22 cellular contexts compared by ENCODE assay signal in genomic region chr15:57762302-57762701, GRCh38. TPM values are rescaled to one million over a fixed set of nuclear protein-coding genes. Genes with fewer than 3 reads are reported as not detected.
DNase-seq lines count a peak whose midpoint lies in the region; ATAC-seq, FAIRE-seq and TF ChIP-seq lines count a peak whose summit lies in the region.
"Had no signal": no experiment of that assay in that cellular context is flagged by ENCODE, and none has a peak within 500 bp of the region (broad histone marks: within the 10 kb centered on the region; RNA-seq: fewer than 3 reads in every experiment).

No MANE protein-coding gene starts in this region.

- WGBS in HepG2 (ENCODE audit: low lambda C conversion rate), result 47% methylated on average over 4 of the region's 4 CpGs
- 96% methylated on average over 3 of the region's 4 CpGs for WGBS in right lobe of liver (ENCODE audit: insufficient coverage, low coverage, low lambda C conversion rate, missing lambda C conversion rate)
- WGBS in adrenal gland, 4 donors, result 96 to 100% (median 99%) methylated on average over 3 to 4 of the region's 4 CpGs

- no peak for TF ChIP-seq CTCF in HepG2 (CRISPR knock-in tag; IDR thresholded peaks at IDR 0.05)
- no peak for TF ChIP-seq CTCF in right lobe of liver (IDR thresholded peaks at IDR 0.05)
- peak; percentile 22; the same call in 1 of the 2 replicates for TF ChIP-seq CTCF in WTC11 (IDR thresholded peaks at IDR 0.05)
- TF ChIP-seq CTCF in foreskin keratinocyte (conservative IDR thresholded peaks at IDR 0.05), result peak; percentile 7
- TF ChIP-seq CTCF in adrenal gland (IDR thresholded peaks at IDR 0.05), result no peak

- no peaks in the 10 kb centered on the region for H3K79me2 ChIP-seq in HepG2 (ENCODE audit: insufficient read depth, low read length)

- H3K9me3 Mint-ChIP-seq in WTC11, result peaks cover 10% of the 10 kb centered on the region; the same call in 1 of the 2 replicates
- H3K9me3 Mint-ChIP-seq: activated naive CD4-positive, alpha-beta T cell treated with anti-CD3 and anti-CD28 coated beads, Interleukin-2, amount 10 ng/mL, durations not matched to agents 7 days and 5 days; activated T-cell treated with anti-CD3 and anti-CD28 coated beads, Interleukin-2, amount 50 U/mL, for 4 hours; naive B cell; stimulated activated naive CD8-positive, alpha-beta T cell treated with anti-CD3 and anti-CD28 coated beads, Interleukin-15, Interleukin-2, amounts not matched to agents 100 ng/mL and 50 ng/mL, for 24 hours had no signal

- DNase-seq in HepG2 (ENCODE audit: low spot score) (no peak), right lobe of liver (no peak), WTC11 (ENCODE audit: low spot score) (peak; percentile 28), foreskin keratinocyte (no peak), adrenal gland (no peak)
- DNase-seq in activated CD4-positive, alpha-beta T cell treated with anti-CD3 and anti-CD28 coated beads, Interleukin-2, amount 50 U/mL, for 1 hour, result no peak
- DNase-seq: activated CD4-positive, CD25-positive, alpha-beta regulatory T cell; activated naive CD4-positive, alpha-beta T cell treated with anti-CD3 and anti-CD28 coated beads, Interleukin-2, amount 10 ng/mL, durations not matched to agents 7 days and 5 days; activated T-cell treated with anti-CD3 and anti-CD28 coated beads, Interleukin-2, amount 50 U/mL, for 4 hours; colonic mucosa; DMS79; gastrocnemius medialis; kidney glomerular epithelial cell; naive B cell; NCI-H1417; NCI-H774; ovary had no signal

- ATAC-seq in HepG2 (peak; percentile 51; the same call in 2 of the 3 replicates), right lobe of liver (no peak), WTC11 (peak; percentile 75), foreskin keratinocyte (no peak), HG02885 (IDR thresholded peaks at IDR 0.05; ENCODE audit: poor library complexity, unreplicated experiment) (no peak), GM18511 (IDR thresholded peaks at IDR 0.05; ENCODE audit: unreplicated experiment) (no peak)
- ATAC-seq: activated T-cell treated with anti-CD3 and anti-CD28 coated beads, Interleukin-2, amount 50 U/mL, for 4 hours had no signal

- no peaks in the 10 kb centered on the region for H3K36me3 Mint-ChIP-seq in WTC11
- H3K36me3 Mint-ChIP-seq: activated naive CD4-positive, alpha-beta T cell treated with anti-CD3 and anti-CD28 coated beads, Interleukin-2, amount 10 ng/mL, durations not matched to agents 7 days and 5 days; naive B cell had no signal

- CTCF ChIA-PET in HepG2 (lab: Yijun Ruan, JAX; ENCODE audit: low intra/inter-chr PET ratio, low total read pairs) (no interaction called here), WTC11 (lab: Charles Lee) (interaction anchor here (0.6 to 3.6 kb wide), 7 partner anchors 10 to 309 kb away, joined by 3 to 38 read pairs (median 4); partner anchors contain the start of gene ALDH1A2)

- TF ChIP-seq EP300 in HepG2 (IDR thresholded peaks at IDR 0.05; ENCODE audit: low read depth in 2 of 2, low read length in 2 of 2) (no peak), HepG2 (CRISPR knock-in tag; IDR thresholded peaks at IDR 0.05; ENCODE audit: borderline replicate concordance) (no peak)

- no peak for FAIRE-seq in HepG2 (lab: Jason Lieb, UNC)
- FAIRE-seq: urothelium cell line had no signal

- H3K27ac ChIP-seq in HepG2 (ENCODE audit: extremely low read length, insufficient read depth, low read length), result no peak overlapping the region
- H3K27ac ChIP-seq in right lobe of liver, result no peak overlapping the region
- H3K27ac ChIP-seq in foreskin keratinocyte, result no peak overlapping the region
- no peak overlapping the region for H3K27ac ChIP-seq in adrenal gland
- H3K27ac ChIP-seq: colonic mucosa, gastrocnemius medialis, ovary, SJSA1 had no signal

- no peak for TF ChIP-seq RAD21 in HepG2 (CRISPR knock-in tag; IDR thresholded peaks at IDR 0.05)

- H3K27me3 ChIP-seq in HepG2 (ENCODE audit: control insufficient read depth in 1 of 2, insufficient read depth in 2 of 2, low read length in 2 of 2) (peaks cover 0 to 5% of the 10 kb centered on the region in 2 experiments; a peak in 2 of 5 replicates), right lobe of liver (no peaks in the 10 kb centered on the region), foreskin keratinocyte (no peaks in the 10 kb centered on the region), adrenal gland (peaks cover 6% of the 10 kb centered on the region)
- H3K27me3 ChIP-seq: colonic mucosa, gastrocnemius medialis, ovary had no signal

- in situ Hi-C loops in HepG2 (cut with HindIII; ENCODE audit: extremely low pct_ligation_motif_present, low pct_unique_long_range_greater_than_20kb), result no loop called here

- H2AFZ ChIP-seq in HepG2 (ENCODE audit: low read length), result no peak overlapping the region

- BruUV-seq in HepG2 (replicated peaks; lab: Mats Ljungman, UMichigan), result no TSS peak

- H3K4me1 Mint-ChIP-seq in WTC11, result no peaks in the 10 kb centered on the region

- H3K9me3 ChIP-seq in HepG2 (ENCODE audit: low read length), result no peaks in the 10 kb centered on the region
- H3K9me3 ChIP-seq in right lobe of liver, result no peaks in the 10 kb centered on the region
- H3K9me3 ChIP-seq in adrenal gland (replicated peaks in 1 of 3), result no peaks in the 10 kb centered on the region
- H3K9me3 ChIP-seq: colonic mucosa, gastrocnemius medialis, ovary, SJSA1 had no signal

- H3K4me3 Mint-ChIP-seq in WTC11, result no peak overlapping the region
- H3K4me3 Mint-ChIP-seq: activated naive CD4-positive, alpha-beta T cell treated with anti-CD3 and anti-CD28 coated beads, Interleukin-2, amount 10 ng/mL, durations not matched to agents 7 days and 5 days; activated T-cell treated with anti-CD3 and anti-CD28 coated beads, Interleukin-2, amount 50 U/mL, for 4 hours; naive B cell; stimulated activated naive CD8-positive, alpha-beta T cell treated with anti-CD3 and anti-CD28 coated beads, Interleukin-15, Interleukin-2, amounts not matched to agents 100 ng/mL and 50 ng/mL, for 24 hours had no signal

- no peaks in the 10 kb centered on the region for H4K20me1 ChIP-seq in HepG2 (ENCODE audit: insufficient read depth, low read length)

- no peak overlapping the region for H3K27ac Mint-ChIP-seq in WTC11
- H3K27ac Mint-ChIP-seq: activated naive CD4-positive, alpha-beta T cell treated with anti-CD3 and anti-CD28 coated beads, Interleukin-2, amount 10 ng/mL, durations not matched to agents 7 days and 5 days; naive B cell; stimulated activated naive CD8-positive, alpha-beta T cell treated with anti-CD3 and anti-CD28 coated beads, Interleukin-15, Interleukin-2, amounts not matched to agents 100 ng/mL and 50 ng/mL, for 24 hours had no signal

- H3K4me1 ChIP-seq in HepG2 (ENCODE audit: insufficient read depth, low read length) (no peaks in the 10 kb centered on the region), right lobe of liver (no peaks in the 10 kb centered on the region), foreskin keratinocyte (no peaks in the 10 kb centered on the region), adrenal gland (replicated peaks in 1 of 2) (no peaks in the 10 kb centered on the region)
- H3K4me1 ChIP-seq: colonic mucosa, gastrocnemius medialis, SJSA1 had no signal

- POLR2A ChIA-PET in HepG2 (lab: Yijun Ruan, JAX), result no interaction called here
- POLR2A ChIA-PET in WTC11 (lab: Charles Lee), result no interaction called here

- no peak overlapping the region for H3K4me2 ChIP-seq in HepG2 (ENCODE audit: low read depth, low read length)

- TF ChIP-seq POLR2A in HepG2 (IDR thresholded peaks at IDR 0.05; ENCODE audit: insufficient read depth in 1 of 2, low read depth in 2 of 2, low read length in 2 of 2) (no peak), right lobe of liver (IDR thresholded peaks at IDR 0.05) (no peak), adrenal gland (IDR thresholded peaks at IDR 0.05) (no peak)

- no peak overlapping the region for H3K4me3 ChIP-seq in HepG2 (replicated peaks in 1 of 3; ENCODE audit: insufficient read depth in 1 of 3, low read depth in 2 of 3, low read length in 3 of 3)
- H3K4me3 ChIP-seq in right lobe of liver, result no peak overlapping the region
- no peak overlapping the region for H3K4me3 ChIP-seq in adrenal gland
- H3K4me3 ChIP-seq: colonic mucosa, gastrocnemius medialis, ovary, SJSA1 had no signal

- H3K36me3 ChIP-seq in HepG2 (replicated peaks in 1 of 2; ENCODE audit: control insufficient read depth in 1 of 2, insufficient read depth in 2 of 2, low read length in 2 of 2) (no peaks in the 10 kb centered on the region), right lobe of liver (no peaks in the 10 kb centered on the region), adrenal gland (replicated peaks in 1 of 2) (no peaks in the 10 kb centered on the region)
- H3K36me3 ChIP-seq: colonic mucosa, gastrocnemius medialis, ovary, SJSA1 had no signal

- H3K27me3 Mint-ChIP-seq in WTC11 (ENCODE audit: low read depth), result no peaks in the 10 kb centered on the region
- H3K27me3 Mint-ChIP-seq: naive B cell; stimulated activated naive CD8-positive, alpha-beta T cell treated with anti-CD3 and anti-CD28 coated beads, Interleukin-15, Interleukin-2, amounts not matched to agents 100 ng/mL and 50 ng/mL, for 24 hours had no signal

- no peak overlapping the region for H3K9ac ChIP-seq in HepG2 (ENCODE audit: insufficient read depth, low read depth, low read length)

- intact Hi-C loops in HepG2 (cut with micrococcal nuclease; ENCODE audit: unreplicated experiment) (no loop called here), right lobe of liver (cut with DNase I) (loop anchor here in 1 of 2 donors (10.0 kb wide), 1 partner anchor 92 kb away; no protein-coding TSS in a partner anchor), adrenal gland (cut with DNase I) (no loop called here)

RNA-seq across cellular contexts. Expression of gene POLR2M, which starts 55.8 kb away (rescaled TPM):
- total RNA-seq in HepG2 (2016; rRNA removed; fragmentation: Illumina TruSeq; extraction: Trizol) (48.5 and 61.8 TPM in 2 replicates), right lobe of liver (10 to 100 TPM; 10.9 to 31.4 (median 19.7) TPM), WTC11 (2021) (78.6 to 85.5 TPM (median 84.4 TPM) in 3 replicates), foreskin keratinocyte (43.4 and 55.6 TPM in 2 replicates), adrenal gland (100 to 1,000 TPM in 3 of 8 donors, 10 to 100 TPM in 5; 31.6 to 404 (median 95.9) TPM)
- total RNA-seq in HepG2 (2016; cell fraction: cytosol; rRNA removed; fragmentation: Illumina TruSeq; extraction: Trizol; ENCODE audit: low read depth), result 4.0 and 5.4 TPM in 2 replicates
- total RNA-seq in HepG2 (2016; cell fraction: insoluble cytoplasmic fraction; rRNA removed; fragmentation: Illumina TruSeq; extraction: Trizol), result 39.5 and 65.0 TPM in 2 replicates
- total RNA-seq in HepG2 (2016; cell fraction: membrane; rRNA removed; fragmentation: Illumina TruSeq; extraction: Trizol), result 21.6 and 23.1 TPM in 2 replicates
- 23.3 and 26.3 TPM in 2 replicates for total RNA-seq in HepG2 (2016; cell fraction: nucleus; rRNA removed; fragmentation: Illumina TruSeq; extraction: Trizol)
- polyA plus RNA-seq in HepG2 (2011; rRNA removed) (24.4 and 25.9 TPM in 2 replicates), foreskin keratinocyte (13.2 and 14.0 TPM in 2 replicates), adrenal gland (10 to 100 TPM; 21.0 to 33.9 (median 28.3) TPM)
- polyA plus RNA-seq in HepG2 (2011; cell fraction: cytosol; rRNA removed), result 23.8 and 62.0 TPM in 2 replicates
- polyA plus RNA-seq in HepG2 (2011; cell fraction: nucleus; rRNA removed), result 43.6 and 62.6 TPM in 2 replicates
- polyA plus RNA-seq in HepG2 (2012), result 14.3 and 21.4 TPM in 2 replicates
- polyA plus RNA-seq in HepG2 (2016; cell fraction: cytosol; fragmentation: Illumina TruSeq; extraction: Trizol; ENCODE audit: low read depth), result 2.4 and 3.3 TPM in 2 replicates
- 41.3 and 47.7 TPM in 2 replicates for polyA plus RNA-seq in HepG2 (2016; cell fraction: insoluble cytoplasmic fraction; fragmentation: Illumina TruSeq; extraction: Trizol; ENCODE audit: low read depth)
- 10.0 and 11.0 TPM in 2 replicates for polyA plus RNA-seq in HepG2 (2016; cell fraction: membrane; fragmentation: Illumina TruSeq; extraction: Trizol; ENCODE audit: low read depth)
- 14.2 and 15.8 TPM in 2 replicates for polyA plus RNA-seq in HepG2 (2016; cell fraction: nucleus; fragmentation: Illumina TruSeq; extraction: Trizol; ENCODE audit: insufficient read depth, low read depth)
- polyA minus RNA-seq in HepG2 (2011; rRNA and poly(A)+ RNA removed; ENCODE audit: low replicate concordance), result 38.9 and 73.5 TPM in 2 replicates
- polyA minus RNA-seq in HepG2 (2011; cell fraction: cytosol; rRNA and poly(A)+ RNA removed), result 20.3 and 42.4 TPM in 2 replicates
- polyA minus RNA-seq in HepG2 (2011; cell fraction: nucleus; rRNA and poly(A)+ RNA removed), result 14.2 and 21.1 TPM in 2 replicates

Comparison
In these comparisons a context has a peak if more than half of its experiments do, and no peak if none do; other contexts are left out.
1. ATAC-seq: peak in HepG2 (single experiment) and WTC11 (single experiment); none in right lobe of liver (0 of 4), foreskin keratinocyte (single experiment), HG02885 (single experiment) and GM18511 (single experiment).
2. CTCF ChIP-seq: peak in WTC11 (single experiment) and foreskin keratinocyte (single experiment); none in HepG2 (single experiment), right lobe of liver (0 of 4) and adrenal gland (0 of 6).
3. Of the 50 proteins assayed by ChIP-seq in both HepG2 and WTC11: peak only in HepG2: none; only in WTC11: CTCF; in both: none; in neither: 49.